In genomic region chr17:8176197-8176940, GRCh38 we compare ENCODE assay signal across 1 cellular context.
TF ChIP-seq lines count a peak whose summit lies in the region.

Gene TMEM107, minus strand, starts transcription at chr17:8176380. Its CDS starts 94 bp downstream, at chr17:8176286.

TF ChIP-seq in SK-N-SH, 30 proteins besides CTCF, POLR2A, EP300 and RAD21:
- TF ChIP-seq, protein P1, sequence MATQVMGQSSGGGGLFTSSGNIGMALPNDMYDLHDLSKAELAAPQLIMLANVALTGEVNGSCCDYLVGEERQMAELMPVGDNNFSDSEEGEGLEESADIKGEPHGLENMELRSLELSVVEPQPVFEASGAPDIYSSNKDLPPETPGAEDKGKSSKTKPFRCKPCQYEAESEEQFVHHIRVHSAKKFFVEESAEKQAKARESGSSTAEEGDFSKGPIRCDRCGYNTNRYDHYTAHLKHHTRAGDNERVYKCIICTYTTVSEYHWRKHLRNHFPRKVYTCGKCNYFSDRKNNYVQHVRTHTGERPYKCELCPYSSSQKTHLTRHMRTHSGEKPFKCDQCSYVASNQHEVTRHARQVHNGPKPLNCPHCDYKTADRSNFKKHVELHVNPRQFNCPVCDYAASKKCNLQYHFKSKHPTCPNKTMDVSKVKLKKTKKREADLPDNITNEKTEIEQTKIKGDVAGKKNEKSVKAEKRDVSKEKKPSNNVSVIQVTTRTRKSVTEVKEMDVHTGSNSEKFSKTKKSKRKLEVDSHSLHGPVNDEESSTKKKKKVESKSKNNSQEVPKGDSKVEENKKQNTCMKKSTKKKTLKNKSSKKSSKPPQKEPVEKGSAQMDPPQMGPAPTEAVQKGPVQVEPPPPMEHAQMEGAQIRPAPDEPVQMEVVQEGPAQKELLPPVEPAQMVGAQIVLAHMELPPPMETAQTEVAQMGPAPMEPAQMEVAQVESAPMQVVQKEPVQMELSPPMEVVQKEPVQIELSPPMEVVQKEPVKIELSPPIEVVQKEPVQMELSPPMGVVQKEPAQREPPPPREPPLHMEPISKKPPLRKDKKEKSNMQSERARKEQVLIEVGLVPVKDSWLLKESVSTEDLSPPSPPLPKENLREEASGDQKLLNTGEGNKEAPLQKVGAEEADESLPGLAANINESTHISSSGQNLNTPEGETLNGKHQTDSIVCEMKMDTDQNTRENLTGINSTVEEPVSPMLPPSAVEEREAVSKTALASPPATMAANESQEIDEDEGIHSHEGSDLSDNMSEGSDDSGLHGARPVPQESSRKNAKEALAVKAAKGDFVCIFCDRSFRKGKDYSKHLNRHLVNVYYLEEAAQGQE (IDR thresholded peaks at IDR 0.05; ENCODE audit: low read depth, low read length) = no peak
- TF ChIP-seq NRF1 (IDR thresholded peaks at IDR 0.05; ENCODE audit: low read depth, low read length) (no peak), YY1 (IDR thresholded peaks at IDR 0.05; ENCODE audit: low read depth) (no peak), RXRA (IDR thresholded peaks at IDR 0.05; ENCODE audit: borderline replicate concordance, low read depth) (no peak), SIN3A (IDR thresholded peaks at IDR 0.05; ENCODE audit: borderline replicate concordance, low read depth, low read length) (peak; percentile 73; the same call in 1 of the 2 replicates), GABPA (IDR thresholded peaks at IDR 0.05; ENCODE audit: low read depth) (no peak), TCF12 (IDR thresholded peaks at IDR 0.05) (no peak), SMC3 (IDR thresholded peaks at IDR 0.05; ENCODE audit: low read depth, low read length) (no peak), FOXJ3 (CRISPR knock-in tag; IDR thresholded peaks at IDR 0.05) (no peak), RCOR1 (IDR thresholded peaks at IDR 0.05; ENCODE audit: low read length) (no peak), GATA2 (CRISPR knock-in tag; IDR thresholded peaks at IDR 0.05) (no peak), RFX5 (IDR thresholded peaks at IDR 0.05; ENCODE audit: low read length) (0 out of 2 replicates have a peak, but pooled peaks have one; percentile 15), MAX (IDR thresholded peaks at IDR 0.05; ENCODE audit: low read depth) (peak; percentile 66; the same call in 1 of the 2 replicates), NFIC (IDR thresholded peaks at IDR 0.05; ENCODE audit: borderline replicate concordance) (no peak), POLR2AphosphoS5 (IDR thresholded peaks at IDR 0.05; ENCODE audit: low read depth, low read length) (peak; percentile 82), ELF1 (IDR thresholded peaks at IDR 0.05) (no peak; the same call in 1 of the 2 replicates), FOXM1 (IDR thresholded peaks at IDR 0.05; ENCODE audit: low read depth) (no peak), EZH2phosphoT487 (IDR thresholded peaks at IDR 0.05; ENCODE audit: borderline replicate concordance, low read depth) (no peak), CHD2 (IDR thresholded peaks at IDR 0.05; ENCODE audit: low read length, partially characterized antibody) (peak; percentile 99), TEAD4 (IDR thresholded peaks at IDR 0.05; ENCODE audit: borderline replicate concordance, insufficient read depth) (no peak), FOSL2 (IDR thresholded peaks at IDR 0.05; ENCODE audit: borderline replicate concordance, low read depth) (no peak), MXI1 (IDR thresholded peaks at IDR 0.05; ENCODE audit: low read depth, low read length) (peak; percentile 69), TAF1 (IDR thresholded peaks at IDR 0.05; ENCODE audit: borderline replicate concordance, low read depth, low read length) (peak; percentile 58; the same call in 1 of the 2 replicates), USF2 (IDR thresholded peaks at IDR 0.05; ENCODE audit: borderline replicate concordance, low read depth, low read length) (no peak), MEF2A (IDR thresholded peaks at IDR 0.05; ENCODE audit: borderline replicate concordance, low read depth) (no peak), JUND (IDR thresholded peaks at IDR 0.05) (no peak)
- TF ChIP-seq, protein P2, sequence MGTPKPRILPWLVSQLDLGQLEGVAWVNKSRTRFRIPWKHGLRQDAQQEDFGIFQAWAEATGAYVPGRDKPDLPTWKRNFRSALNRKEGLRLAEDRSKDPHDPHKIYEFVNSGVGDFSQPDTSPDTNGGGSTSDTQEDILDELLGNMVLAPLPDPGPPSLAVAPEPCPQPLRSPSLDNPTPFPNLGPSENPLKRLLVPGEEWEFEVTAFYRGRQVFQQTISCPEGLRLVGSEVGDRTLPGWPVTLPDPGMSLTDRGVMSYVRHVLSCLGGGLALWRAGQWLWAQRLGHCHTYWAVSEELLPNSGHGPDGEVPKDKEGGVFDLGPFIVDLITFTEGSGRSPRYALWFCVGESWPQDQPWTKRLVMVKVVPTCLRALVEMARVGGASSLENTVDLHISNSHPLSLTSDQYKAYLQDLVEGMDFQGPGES (IDR thresholded peaks at IDR 0.05; ENCODE audit: low read depth, low read length) = no peak
- TF ChIP-seq, protein P3, sequence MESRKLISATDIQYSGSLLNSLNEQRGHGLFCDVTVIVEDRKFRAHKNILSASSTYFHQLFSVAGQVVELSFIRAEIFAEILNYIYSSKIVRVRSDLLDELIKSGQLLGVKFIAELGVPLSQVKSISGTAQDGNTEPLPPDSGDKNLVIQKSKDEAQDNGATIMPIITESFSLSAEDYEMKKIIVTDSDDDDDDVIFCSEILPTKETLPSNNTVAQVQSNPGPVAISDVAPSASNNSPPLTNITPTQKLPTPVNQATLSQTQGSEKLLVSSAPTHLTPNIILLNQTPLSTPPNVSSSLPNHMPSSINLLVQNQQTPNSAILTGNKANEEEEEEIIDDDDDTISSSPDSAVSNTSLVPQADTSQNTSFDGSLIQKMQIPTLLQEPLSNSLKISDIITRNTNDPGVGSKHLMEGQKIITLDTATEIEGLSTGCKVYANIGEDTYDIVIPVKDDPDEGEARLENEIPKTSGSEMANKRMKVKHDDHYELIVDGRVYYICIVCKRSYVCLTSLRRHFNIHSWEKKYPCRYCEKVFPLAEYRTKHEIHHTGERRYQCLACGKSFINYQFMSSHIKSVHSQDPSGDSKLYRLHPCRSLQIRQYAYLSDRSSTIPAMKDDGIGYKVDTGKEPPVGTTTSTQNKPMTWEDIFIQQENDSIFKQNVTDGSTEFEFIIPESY (IDR thresholded peaks at IDR 0.05; ENCODE audit: borderline replicate concordance, low read depth) = peak; percentile 95
- TF ChIP-seq, protein P4, sequence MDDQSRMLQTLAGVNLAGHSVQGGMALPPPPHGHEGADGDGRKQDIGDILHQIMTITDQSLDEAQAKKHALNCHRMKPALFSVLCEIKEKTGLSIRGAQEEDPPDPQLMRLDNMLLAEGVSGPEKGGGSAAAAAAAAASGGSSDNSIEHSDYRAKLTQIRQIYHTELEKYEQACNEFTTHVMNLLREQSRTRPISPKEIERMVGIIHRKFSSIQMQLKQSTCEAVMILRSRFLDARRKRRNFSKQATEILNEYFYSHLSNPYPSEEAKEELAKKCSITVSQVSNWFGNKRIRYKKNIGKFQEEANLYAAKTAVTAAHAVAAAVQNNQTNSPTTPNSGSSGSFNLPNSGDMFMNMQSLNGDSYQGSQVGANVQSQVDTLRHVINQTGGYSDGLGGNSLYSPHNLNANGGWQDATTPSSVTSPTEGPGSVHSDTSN (IDR thresholded peaks at IDR 0.05) = no peak
- TF ChIP-seq, protein P5, sequence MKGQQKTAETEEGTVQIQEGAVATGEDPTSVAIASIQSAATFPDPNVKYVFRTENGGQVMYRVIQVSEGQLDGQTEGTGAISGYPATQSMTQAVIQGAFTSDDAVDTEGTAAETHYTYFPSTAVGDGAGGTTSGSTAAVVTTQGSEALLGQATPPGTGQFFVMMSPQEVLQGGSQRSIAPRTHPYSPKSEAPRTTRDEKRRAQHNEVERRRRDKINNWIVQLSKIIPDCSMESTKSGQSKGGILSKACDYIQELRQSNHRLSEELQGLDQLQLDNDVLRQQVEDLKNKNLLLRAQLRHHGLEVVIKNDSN (IDR thresholded peaks at IDR 0.05; ENCODE audit: borderline replicate concordance, low read depth) = no peak
